19 cellular contexts compared by ENCODE assay signal in genomic region chr12:131205534-131205933, GRCh38.
DNase-seq lines count a peak whose midpoint lies in the region; ATAC-seq lines count a peak whose summit lies in the region.
"Had no signal": no experiment of that assay in that cellular context is flagged by ENCODE, and none has a peak within 500 bp of the region (broad histone marks: within the 10 kb centered on the region; RNA-seq: fewer than 3 reads in every experiment).

No MANE protein-coding gene starts in this region.

- H3K36me3 Mint-ChIP-seq in stimulated activated naive B cell treated with anti-CD40 and anti-IgM and Interleukin-4, amounts not matched to agents 10 μg/mL and 1 μg/mL and 100 μg/mL, for 72 hours = no peaks in the 10 kb centered on the region
- H3K36me3 Mint-ChIP-seq: CD8-positive, alpha-beta T cell had no signal

- no peaks in the 10 kb centered on the region for H3K27me3 ChIP-seq in H7 (ENCODE audit: control insufficient read depth, insufficient read depth, low read length)
- H3K27me3 ChIP-seq: BLaER1 had no signal

- DNase-seq in Right ventricle myocardium inferior (ENCODE audit: missing footprints) (peak; percentile 46), left cardiac atrium (no peak), H7 (peak; percentile 51), ecto neural progenitor cell (ENCODE audit: low spot score) (peak; percentile 39), posterior vena cava (ENCODE audit: low spot score) (peak; percentile 47), SIG-M5 treated with dmso at 0.1 percent for 504 hours (lab: John Stamatoyannopoulos, UW; ENCODE audit: unreplicated experiment) (no peak)
- DNase-seq in stimulated activated naive B cell treated with anti-CD40 and anti-IgM and Interleukin-4, amounts not matched to agents 10 μg/mL and 1 μg/mL and 100 μg/mL, for 72 hours = no peak
- DNase-seq: DMS53; EL; NCI-H1105; NCI-H2081 treated with DMSO at 0.1 percent for 48 hours; NCI-H510A; NCI-H748 treated with DMSO at 0.1 percent for 48 hours; NK-92 treated with Interleukin-12 subunit alpha and Interleukin-12 subunit beta, amount 100 ng/mL, for 24 hours; Right ventricle myocardium superior had no signal

- H3K4me3 ChIP-seq in H7 (ENCODE audit: insufficient read depth, low read depth, low read length) = no peak overlapping the region
- H3K4me3 ChIP-seq: BLaER1, SK-N-MC had no signal

- H3K27ac Mint-ChIP-seq in stimulated activated naive B cell treated with anti-CD40 and anti-IgM and Interleukin-4, amounts not matched to agents 10 μg/mL and 1 μg/mL and 100 μg/mL, for 72 hours = no peak overlapping the region
- H3K27ac Mint-ChIP-seq: CD8-positive, alpha-beta T cell had no signal

- H3K4me3 Mint-ChIP-seq in stimulated activated naive B cell treated with anti-CD40 and anti-IgM and Interleukin-4, amounts not matched to agents 10 μg/mL and 1 μg/mL and 100 μg/mL, for 72 hours = no peak overlapping the region
- H3K4me3 Mint-ChIP-seq: CD8-positive, alpha-beta T cell had no signal

- peaks cover 0 to 3% of the 10 kb centered on the region in 2 donors for H3K4me1 Mint-ChIP-seq in stimulated activated naive B cell treated with anti-CD40 and anti-IgM and Interleukin-4, amounts not matched to agents 10 μg/mL and 1 μg/mL and 100 μg/mL, for 72 hours

- H3K9me3 Mint-ChIP-seq in stimulated activated naive B cell treated with anti-CD40 and anti-IgM and Interleukin-4, amounts not matched to agents 10 μg/mL and 1 μg/mL and 100 μg/mL, for 72 hours = no peaks in the 10 kb centered on the region
- H3K9me3 Mint-ChIP-seq: CD8-positive, alpha-beta T cell had no signal

- H3K27me3 Mint-ChIP-seq in stimulated activated naive B cell treated with anti-CD40 and anti-IgM and Interleukin-4, amounts not matched to agents 10 μg/mL and 1 μg/mL and 100 μg/mL, for 72 hours = peaks cover 0 to 5% of the 10 kb centered on the region in 2 donors

- intact Hi-C loops in Right ventricle myocardium inferior (cut with DNase I) (no loop called here), left cardiac atrium (cut with DNase I) (loop anchor here in 1 of 2 donors (10.0 kb wide), 1 partner anchor 269 kb away; no protein-coding TSS in a partner anchor), posterior vena cava (cut with DNase I) (no loop called here)

- ATAC-seq in Right ventricle myocardium inferior (no peak), left cardiac atrium (no peak), HG02588 (IDR thresholded peaks at IDR 0.05; ENCODE audit: unreplicated experiment) (no peak)
- no peak for ATAC-seq in stimulated activated naive B cell treated with anti-CD40 and anti-IgM and Interleukin-4, amounts not matched to agents 10 μg/mL and 1 μg/mL and 100 μg/mL, for 72 hours (replicated peaks)
- ATAC-seq: CD8-positive, alpha-beta T cell had no signal

- H3K36me3 ChIP-seq in H7 (replicated peaks; ENCODE audit: control insufficient read depth, insufficient read depth, low read length) = no peaks in the 10 kb centered on the region
- H3K36me3 ChIP-seq: BLaER1 had no signal

Comparison
In these comparisons a context has a peak if more than half of its experiments do, and no peak if none do; other contexts are left out.
1. DNase-seq: peak in Right ventricle myocardium inferior (single experiment), H7 (single experiment), ecto neural progenitor cell (single experiment) and posterior vena cava (single experiment); none in left cardiac atrium (single experiment), SIG-M5 treated with dmso at 0.1 percent for 504 hours (single experiment) and stimulated activated naive B cell treated with anti-CD40 and anti-IgM and Interleukin-4, amounts not matched to agents 10 μg/mL and 1 μg/mL and 100 μg/mL, for 72 hours (single experiment).